ENCODE assay signal across 16 cellular contexts in genomic region chr1:210669951-210670350, GRCh38.
DNase-seq lines count a peak whose midpoint lies in the region.
"Had no signal": no experiment of that assay in that cellular context is flagged by ENCODE, and none has a peak within 500 bp of the region (broad histone marks: within the 10 kb centered on the region; RNA-seq: fewer than 3 reads in every experiment).

No MANE protein-coding gene starts in this region.

- DNase-seq in DMS153 (lab: John Stamatoyannopoulos, UW) (peak; percentile 8), DMS153 treated with DMSO at 0.1 percent for 48 hours (lab: John Stamatoyannopoulos, UW; ENCODE audit: unreplicated experiment) (no peak), NCI-H82 (lab: John Stamatoyannopoulos, UW) (peak; percentile 68), NCI-H82 treated with DMSO at 0.1 percent for 48 hours (lab: John Stamatoyannopoulos, UW; ENCODE audit: unreplicated experiment) (no peak), NCI-H345 treated with DMSO at 0.1 percent for 48 hours (lab: John Stamatoyannopoulos, UW; ENCODE audit: unreplicated experiment) (peak; percentile 26), myocyte (ENCODE audit: low read depth) (peak; percentile 52), amniotic stem cell (lab: John Stamatoyannopoulos, UW) (no peak)
- DNase-seq in activated CD4-positive, alpha-beta T cell treated with anti-CD3 and anti-CD28 coated beads, Interleukin-2, amount 50 U/mL, for 48 hours: no peak
- DNase-seq: 8988T; CD4-positive, alpha-beta memory T cell; H7; MM.1S; NCI-H2081; NCI-H446 treated with DMSO at 0.1 percent for 48 hours; RPMI8226; SW 1271 had no signal

Comparison
In these comparisons a context has a peak if more than half of its experiments do, and no peak if none do; other contexts are left out.
1. DNase-seq: peak in DMS153 (single experiment), NCI-H82 (single experiment), NCI-H345 treated with DMSO at 0.1 percent for 48 hours (single experiment) and myocyte (single experiment); none in DMS153 treated with DMSO at 0.1 percent for 48 hours (single experiment), NCI-H82 treated with DMSO at 0.1 percent for 48 hours (single experiment), amniotic stem cell (single experiment) and activated CD4-positive, alpha-beta T cell treated with anti-CD3 and anti-CD28 coated beads, Interleukin-2, amount 50 U/mL, for 48 hours (0 of 2).